ENCODE assay signal across 24 cellular contexts in genomic region chr3:40490916-40491315, GRCh38. TPM values are rescaled to one million over a fixed set of nuclear protein-coding genes. Genes with fewer than 3 reads are reported as not detected.
DNase-seq lines count a peak whose midpoint lies in the region; ATAC-seq and TF ChIP-seq lines count a peak whose summit lies in the region.
"Had no signal": no experiment of that assay in that cellular context is flagged by ENCODE, and none has a peak within 500 bp of the region (broad histone marks: within the 10 kb centered on the region; RNA-seq: fewer than 3 reads in every experiment).

No MANE protein-coding gene starts in this region.

- TF ChIP-seq EP300 in SK-N-SH (IDR thresholded peaks at IDR 0.05; ENCODE audit: borderline replicate concordance in 1 of 2, low read depth in 1 of 2, low read length in 1 of 2): no peak

- ATAC-seq in SK-N-SH treated with all-trans-retinoic acid at 6 μM for 48 hours (no peak), lower lobe of right lung (no peak), HG02981 (IDR thresholded peaks at IDR 0.05; ENCODE audit: unreplicated experiment) (no peak)
- ATAC-seq: HCT116, Right ventricle myocardium inferior had no signal

- TF ChIP-seq CTCF in SK-N-SH (IDR thresholded peaks at IDR 0.05): no peak
- TF ChIP-seq CTCF in lower lobe of right lung (IDR thresholded peaks at IDR 0.05): no peak
- no peak for TF ChIP-seq CTCF in osteocyte (IDR thresholded peaks at IDR 0.05)

- no peaks in the 10 kb centered on the region for H3K9me2 ChIP-seq in SK-N-SH

- H3K9ac ChIP-seq in SK-N-SH: no peak overlapping the region
- H3K9ac ChIP-seq: BLaER1, KMS-11 had no signal

- intact Hi-C loops in lower lobe of right lung (cut with DNase I): no loop called here

- H3K27me3 Mint-ChIP-seq in osteocyte (ENCODE audit: unreplicated experiment): no peaks in the 10 kb centered on the region
- H3K27me3 Mint-ChIP-seq: CD4-positive, alpha-beta T cell had no signal

- no peak for TF ChIP-seq RAD21 in SK-N-SH (IDR thresholded peaks at IDR 0.05; ENCODE audit: low read length)

- H3K36me3 ChIP-seq in SK-N-SH (replicated peaks in 1 of 2; ENCODE audit: control insufficient read depth in 1 of 2, insufficient read depth in 2 of 2, low read length in 1 of 2) (peaks cover 9 to 30% of the 10 kb centered on the region in 2 experiments), lower lobe of right lung (peaks cover 18% of the 10 kb centered on the region)

- CTCF ChIA-PET in SK-N-SH (lab: Yijun Ruan, JAX): no interaction called here

- POLR2A ChIA-PET in SK-N-SH (lab: Yijun Ruan, JAX): no interaction called here

- H3K27ac Mint-ChIP-seq in osteocyte (ENCODE audit: unreplicated experiment): no peak overlapping the region
- H3K27ac Mint-ChIP-seq: CD4-positive, alpha-beta T cell had no signal

- H3K4me2 ChIP-seq in SK-N-SH: no peak overlapping the region
- H3K4me2 ChIP-seq: BLaER1, KMS-11 had no signal

- H3K27ac ChIP-seq in SK-N-SH (ENCODE audit: low read depth in 2 of 2, low read length in 1 of 2): no peak overlapping the region; a peak in 1 of 4 replicates
- no peak overlapping the region for H3K27ac ChIP-seq in lower lobe of right lung
- H3K27ac ChIP-seq: 22Rv1, BLaER1, KMS-11, SJSA1 had no signal

- no peaks in the 10 kb centered on the region for H3F3A ChIP-seq in SK-N-SH (replicated peaks; ENCODE audit: insufficient read depth)

- DNase-seq in SK-N-SH (no peak), dedifferentiated amniotic fluid mesenchymal stem cell (ENCODE audit: extremely low spot score) (peak; percentile 14), fibroblast of the conjunctiva (ENCODE audit: low read depth) (peak; percentile 32), NCI-H146 (lab: John Stamatoyannopoulos, UW) (no peak), lower lobe of right lung (no peak), osteocyte (ENCODE audit: extremely low spot score, unreplicated experiment) (no peak)
- DNase-seq: ACHN; Caco-2; CD4-positive, alpha-beta T cell; DMS 273 treated with DMSO at 0.1 percent for 48 hours; DMS79 treated with DMSO at 0.1 percent for 48 hours; NCI-H1694 treated with DMSO at 0.1 percent for 48 hours; NCI-H2081 treated with DMSO at 0.1 percent for 48 hours; NCI-H446 treated with DMSO at 0.1 percent for 48 hours; NCI-H526 treated with DMSO at 0.1 percent for 48 hours; OCI-M1 had no signal

- H3K9me3 ChIP-seq in SK-N-SH (no peaks in the 10 kb centered on the region), lower lobe of right lung (peaks cover 21% of the 10 kb centered on the region)
- H3K9me3 ChIP-seq: Caco-2 had no signal

- no peaks in the 10 kb centered on the region for H3K79me2 ChIP-seq in SK-N-SH (ENCODE audit: insufficient read depth)

- 87% methylated on average over 5 of the region's 5 CpGs for WGBS in SK-N-SH (ENCODE audit: low lambda C conversion rate)

- no peak overlapping the region for H2AFZ ChIP-seq in SK-N-SH (ENCODE audit: low read depth)

- H4K20me1 ChIP-seq in SK-N-SH (ENCODE audit: insufficient read depth): no peaks in the 10 kb centered on the region
- H4K20me1 ChIP-seq: BLaER1 had no signal

- H3K9me3 Mint-ChIP-seq in osteocyte (ENCODE audit: unreplicated experiment): peaks cover 13% of the 10 kb centered on the region

- H3K4me1 ChIP-seq in SK-N-SH (ENCODE audit: control insufficient read depth in 1 of 2, insufficient read depth in 2 of 2, low read depth in 1 of 2, low read length in 1 of 2) (no peaks in the 10 kb centered on the region; a peak in 1 of 4 replicates), lower lobe of right lung (no peaks in the 10 kb centered on the region)
- H3K4me1 ChIP-seq: BLaER1, Caco-2, SJSA1 had no signal

- no peak overlapping the region for H3K4me3 Mint-ChIP-seq in osteocyte (ENCODE audit: unreplicated experiment)
- H3K4me3 Mint-ChIP-seq: CD4-positive, alpha-beta T cell had no signal

- peaks cover 25% of the 10 kb centered on the region for H3K36me3 Mint-ChIP-seq in osteocyte (ENCODE audit: unreplicated experiment)

- H3K4me3 ChIP-seq in SK-N-SH (ENCODE audit: low read depth in 2 of 2, low read length in 1 of 2): no peak overlapping the region
- H3K4me3 ChIP-seq in lower lobe of right lung: no peak overlapping the region
- H3K4me3 ChIP-seq: BLaER1, SJSA1 had no signal

- no peaks in the 10 kb centered on the region for H3K4me1 Mint-ChIP-seq in osteocyte (ENCODE audit: unreplicated experiment)

- H3K27me3 ChIP-seq in SK-N-SH (ENCODE audit: insufficient read depth) (no peaks in the 10 kb centered on the region), lower lobe of right lung (ENCODE audit: low read depth) (no peaks in the 10 kb centered on the region)
- H3K27me3 ChIP-seq: BLaER1, SJSA1 had no signal

TF ChIP-seq in SK-N-SH treated with all-trans-retinoic acid at 6 μM for 48 hours, 23 proteins besides CTCF, POLR2A, EP300 and RAD21:
- TF ChIP-seq TCF4 (CRISPR knock-in tag; IDR thresholded peaks at IDR 0.05; ENCODE audit: borderline replicate concordance) (no peak), ISL1 (CRISPR knock-in tag; IDR thresholded peaks at IDR 0.05) (peak; percentile 26; the same call in 1 of the 2 replicates)

TF ChIP-seq in SK-N-SH, 30 proteins besides CTCF, POLR2A, EP300 and RAD21:
- TF ChIP-seq GATA2 (CRISPR knock-in tag; IDR thresholded peaks at IDR 0.05) (no peak), FOSL2 (IDR thresholded peaks at IDR 0.05; ENCODE audit: borderline replicate concordance, low read depth) (no peak), YY1 (IDR thresholded peaks at IDR 0.05; ENCODE audit: low read depth) (no peak), CHD2 (IDR thresholded peaks at IDR 0.05; ENCODE audit: low read length, partially characterized antibody) (no peak), REST (IDR thresholded peaks at IDR 0.05; ENCODE audit: low read depth, low read length) (no peak), MXI1 (IDR thresholded peaks at IDR 0.05; ENCODE audit: low read depth, low read length) (no peak), ELF1 (IDR thresholded peaks at IDR 0.05) (no peak), NRF1 (IDR thresholded peaks at IDR 0.05; ENCODE audit: low read depth, low read length) (no peak)

RNA-seq across cellular contexts. Expression of gene ZNF619, which starts 14.0 kb away (rescaled TPM):
- 1.6 and 2.4 TPM in 2 replicates for polyA plus RNA-seq in SK-N-SH (2012; rRNA removed)
- 1.4 and 1.7 TPM in 2 replicates for polyA plus RNA-seq in SK-N-SH (2012; cell fraction: cytosol; rRNA removed)
- polyA plus RNA-seq in SK-N-SH (2012; cell fraction: nucleus; rRNA removed): 2.2 and 3.3 TPM in 2 replicates
- 8.6 TPM for total RNA-seq in lower lobe of right lung
- total RNA-seq in osteocyte: 6.7 and 8.4 TPM in 2 replicates

RNA-seq across cellular contexts. Expression of gene ZNF620, which starts 14.9 kb away (rescaled TPM):
- 2.0 and 2.5 TPM in 2 replicates for polyA plus RNA-seq in SK-N-SH (2012; rRNA removed)
- 2.5 and 2.9 TPM in 2 replicates for polyA plus RNA-seq in SK-N-SH (2012; cell fraction: cytosol; rRNA removed)
- 2.1 and 3.0 TPM in 2 replicates for polyA plus RNA-seq in SK-N-SH (2012; cell fraction: nucleus; rRNA removed)
- total RNA-seq in lower lobe of right lung: 6.4 TPM
- 3.7 and 4.8 TPM in 2 replicates for total RNA-seq in osteocyte

RNA-seq across cellular contexts. Expression of gene RPL14, which starts 33.8 kb away (rescaled TPM):
- 361 and 416 TPM in 2 replicates for polyA plus RNA-seq in SK-N-SH (2012; rRNA removed)
- 518 and 606 TPM in 2 replicates for polyA plus RNA-seq in SK-N-SH (2012; cell fraction: cytosol; rRNA removed)
- 110 and 114 TPM in 2 replicates for polyA plus RNA-seq in SK-N-SH (2012; cell fraction: nucleus; rRNA removed)
- 1,360 TPM for total RNA-seq in lower lobe of right lung
- 1,629 and 1,726 TPM in 2 replicates for total RNA-seq in osteocyte

RNA-seq across cellular contexts. Expression of gene ZNF621, which starts 33.8 kb away (rescaled TPM):
- 10.3 and 15.5 TPM in 2 replicates for polyA plus RNA-seq in SK-N-SH (2012; rRNA removed)
- polyA plus RNA-seq in SK-N-SH (2012; cell fraction: cytosol; rRNA removed): 10.1 and 10.9 TPM in 2 replicates
- polyA plus RNA-seq in SK-N-SH (2012; cell fraction: nucleus; rRNA removed): 30.9 and 43.6 TPM in 2 replicates
- 19.9 TPM for total RNA-seq in lower lobe of right lung
- total RNA-seq in osteocyte: 27.9 and 30.8 TPM in 2 replicates

Comparison
In these comparisons a context has a peak if more than half of its experiments do, and no peak if none do; other contexts are left out.
1. DNase-seq: peak in dedifferentiated amniotic fluid mesenchymal stem cell (single experiment) and fibroblast of the conjunctiva (single experiment); none in SK-N-SH (single experiment), NCI-H146 (single experiment), lower lobe of right lung (single experiment) and osteocyte (single experiment).